Comparison of ENCODE assay signal across 26 cellular contexts in the genomic region with DNA sequence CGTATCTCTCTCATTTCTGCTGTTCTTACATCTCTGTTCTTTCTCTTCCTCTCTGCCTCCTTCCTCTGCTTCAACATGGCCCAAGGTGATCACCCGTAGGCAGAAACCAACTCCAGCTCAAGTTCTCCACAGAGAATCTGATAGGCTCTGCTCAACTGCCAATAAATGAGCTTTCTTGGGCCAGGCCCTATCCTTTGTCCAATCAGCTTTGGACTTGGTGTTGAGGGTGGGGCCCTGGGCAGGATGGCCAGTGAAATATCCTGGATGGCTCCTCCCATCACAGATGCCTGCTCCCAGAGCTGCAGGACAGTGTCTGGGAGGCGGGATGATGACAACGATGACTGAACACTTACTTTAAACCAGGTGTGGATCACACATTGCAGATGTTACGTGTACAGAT. TPM values are rescaled to one million over a fixed set of nuclear protein-coding genes. Genes with fewer than 3 reads are reported as not detected.
A peak's percentile ranks its signal among the peaks of the same experiment; 100 is the strongest.
DNase-seq lines count a peak whose midpoint lies in the region; ATAC-seq, FAIRE-seq and TF ChIP-seq lines count a peak whose summit lies in the region.
"Had no signal": no experiment of that assay in that cellular context is flagged by ENCODE, and none has a peak within 500 bp of the region (broad histone marks: within the 10 kb centered on the region; RNA-seq: fewer than 3 reads in every experiment).

No MANE protein-coding gene starts in this region.

- H2AFZ ChIP-seq in HepG2 (ENCODE audit: low read length), result no peak overlapping the region

- no peaks in the 10 kb centered on the region for H3K27me3 Mint-ChIP-seq in activated T-helper 17 cell treated with anti-CD3 and anti-CD28 coated beads, Interleukin-2, amount 50 U/mL, for 72 hours
- peaks cover 0 to 2% of the 10 kb centered on the region in 2 donors for H3K27me3 Mint-ChIP-seq in CD4-positive, alpha-beta memory T cell

- no peak for TF ChIP-seq RAD21 in HepG2 (CRISPR knock-in tag; IDR thresholded peaks at IDR 0.05)

- no peak for DNase-seq in HepG2 (ENCODE audit: low spot score)
- no peak for DNase-seq in right lobe of liver
- DNase-seq in LNCaP clone FGC (ENCODE audit: low read depth), result peak; percentile 10
- no peak for DNase-seq in CD4-positive, alpha-beta memory T cell
- DNase-seq in activated CD4-positive, alpha-beta T cell treated with anti-CD3 and anti-CD28 coated beads for 48 hours, result no peak
- DNase-seq in activated T-cell treated with anti-CD3 and anti-CD28 coated beads for 4 hours, result no peak
- DNase-seq: activated CD8-positive, alpha-beta memory T cell treated with anti-CD3 and anti-CD28 coated beads, Interleukin-2, amount 50 U/mL, for 4 hours; aorta; dermis blood vessel endothelial cell; kidney glomerular epithelial cell; NCI-H1105; NCI-H510A treated with DMSO at 0.1 percent for 48 hours; pancreas; spleen; stimulated activated CD4-positive, alpha-beta T cell treated with anti-CD3 and anti-CD28 coated beads, Interleukin-2, amount 100 ng/mL, for 48 hours had no signal

- no peak overlapping the region for H3K27ac ChIP-seq in HepG2 (ENCODE audit: extremely low read length, insufficient read depth, low read length)
- no peak overlapping the region for H3K27ac ChIP-seq in right lobe of liver
- H3K27ac ChIP-seq in CD4-positive, alpha-beta memory T cell (ENCODE audit: low read depth, low read length), result no peak overlapping the region
- H3K27ac ChIP-seq: pancreas, right atrium auricular region, SK-N-MC, spleen, suprapubic skin had no signal

- peaks cover 72% of the 10 kb centered on the region for H3K4me1 ChIP-seq in HepG2 (ENCODE audit: insufficient read depth, low read length)
- H3K4me1 ChIP-seq in right lobe of liver, result no peaks in the 10 kb centered on the region
- no peaks in the 10 kb centered on the region for H3K4me1 ChIP-seq in CD4-positive, alpha-beta memory T cell (ENCODE audit: insufficient read depth, low read length)
- H3K4me1 ChIP-seq: pancreas, right atrium auricular region, spleen, suprapubic skin had no signal

- TF ChIP-seq POLR2A in HepG2 (IDR thresholded peaks at IDR 0.05; ENCODE audit: insufficient read depth in 1 of 2, low read depth in 2 of 2, low read length in 2 of 2) (no peak), right lobe of liver (IDR thresholded peaks at IDR 0.05) (no peak)

- H3K36me3 ChIP-seq in HepG2 (replicated peaks in 1 of 2; ENCODE audit: control insufficient read depth in 1 of 2, insufficient read depth in 2 of 2, low read length in 2 of 2) (no peaks in the 10 kb centered on the region), right lobe of liver (no peaks in the 10 kb centered on the region)
- no peaks in the 10 kb centered on the region for H3K36me3 ChIP-seq in CD4-positive, alpha-beta memory T cell (ENCODE audit: insufficient read depth, low read length)
- H3K36me3 ChIP-seq: pancreas, right atrium auricular region, spleen, suprapubic skin had no signal

- H4K20me1 ChIP-seq in HepG2 (ENCODE audit: insufficient read depth, low read length), result no peaks in the 10 kb centered on the region

- H3K4me3 Mint-ChIP-seq in activated T-helper 17 cell treated with anti-CD3 and anti-CD28 coated beads, Interleukin-2, amount 50 U/mL, for 72 hours, result no peak overlapping the region
- no peak overlapping the region for H3K4me3 Mint-ChIP-seq in CD4-positive, alpha-beta memory T cell
- H3K4me3 Mint-ChIP-seq: CD14-positive monocyte; stimulated activated effector memory CD8-positive, alpha-beta T cell treated with anti-CD3 and anti-CD28 coated beads, Interleukin-12 subunit alpha, Interleukin-12 subunit beta, amount 100 ng/mL, for 72 hours; T-helper 2 cell treated with Interferon-gamma antibody and Interleukin-4, amounts not matched to agents 5 μg/mL and 100 μg/mL, for 36 hours had no signal

- POLR2A ChIA-PET in HepG2 (lab: Yijun Ruan, JAX), result interaction anchor here (1.3 kb wide), 1 partner anchor 120 kb away, joined by 3 read pairs; no protein-coding TSS in a partner anchor
- POLR2A ChIA-PET in CD4-positive, alpha-beta memory T cell (lab: Charles Lee; ENCODE audit: partially characterized antibody), result no interaction called here

- ATAC-seq in HepG2, result no peak
- no peak for ATAC-seq in right lobe of liver
- ATAC-seq in activated T-helper 17 cell treated with anti-CD3 and anti-CD28 coated beads, Interleukin-2, amount 50 U/mL, for 72 hours (replicated peaks), result peak; percentile 18
- ATAC-seq in HG03095 (IDR thresholded peaks at IDR 0.05; ENCODE audit: unreplicated experiment), result no peak
- ATAC-seq: activated naive CD4-positive, alpha-beta T cell treated with anti-CD3 and anti-CD28 coated beads, Interleukin-2, amount 50 U/mL, for 72 hours; pancreas; stimulated activated effector memory CD8-positive, alpha-beta T cell treated with anti-CD3 and anti-CD28 coated beads, Interleukin-12 subunit alpha, Interleukin-12 subunit beta, amount 100 ng/mL, for 72 hours had no signal

- no peaks in the 10 kb centered on the region for H3K9me3 Mint-ChIP-seq in activated T-helper 17 cell treated with anti-CD3 and anti-CD28 coated beads, Interleukin-2, amount 50 U/mL, for 72 hours
- H3K9me3 Mint-ChIP-seq in CD4-positive, alpha-beta memory T cell, result no peaks in the 10 kb centered on the region
- H3K9me3 Mint-ChIP-seq: activated naive CD4-positive, alpha-beta T cell treated with anti-CD3 and anti-CD28 coated beads, Interleukin-2, amount 50 U/mL, for 72 hours; activated T-helper 2 cell treated with anti-CD3 and anti-CD28 coated beads, Interferon-gamma antibody, Interleukin-2, Interleukin-4, amounts not matched to agents 10 μg/mL and 5 μg/mL and 100 μg/mL, durations not matched to agents 14 hours and 24 hours and 36 hours; CD14-positive monocyte; stimulated activated effector memory CD8-positive, alpha-beta T cell treated with anti-CD3 and anti-CD28 coated beads, Interleukin-12 subunit alpha, Interleukin-12 subunit beta, amount 100 ng/mL, for 72 hours; T-helper 2 cell treated with Interferon-gamma antibody and Interleukin-4, amounts not matched to agents 5 μg/mL and 100 μg/mL, for 36 hours had no signal

- intact Hi-C loops in HepG2 (cut with micrococcal nuclease; ENCODE audit: unreplicated experiment), result no loop called here
- intact Hi-C loops in right lobe of liver (cut with DNase I), result no loop called here
- intact Hi-C loops in CD4-positive, alpha-beta memory T cell (cut with micrococcal nuclease), result no loop called here

- TF ChIP-seq CTCF in HepG2 (CRISPR knock-in tag; IDR thresholded peaks at IDR 0.05) (no peak), right lobe of liver (IDR thresholded peaks at IDR 0.05) (no peak), LNCaP clone FGC (IDR thresholded peaks at IDR 0.05; ENCODE audit: control insufficient read depth, extremely low read depth, insufficient read depth) (no peak)

- H3K79me2 ChIP-seq in HepG2 (ENCODE audit: insufficient read depth, low read length), result no peaks in the 10 kb centered on the region

- TF ChIP-seq EP300 in HepG2 (IDR thresholded peaks at IDR 0.05; ENCODE audit: low read depth in 2 of 2, low read length in 2 of 2) (no peak), HepG2 (CRISPR knock-in tag; IDR thresholded peaks at IDR 0.05; ENCODE audit: borderline replicate concordance) (no peak)

- no peak overlapping the region for H3K4me3 ChIP-seq in HepG2 (replicated peaks in 1 of 3; ENCODE audit: insufficient read depth in 1 of 3, low read depth in 2 of 3, low read length in 3 of 3)
- H3K4me3 ChIP-seq in right lobe of liver, result no peak overlapping the region
- no peak overlapping the region for H3K4me3 ChIP-seq in LNCaP clone FGC (ENCODE audit: low read depth, low read length)
- no peak overlapping the region for H3K4me3 ChIP-seq in CD4-positive, alpha-beta memory T cell (ENCODE audit: low read length in 2 of 2)
- H3K4me3 ChIP-seq: lung, pancreas, right atrium auricular region, SK-N-MC, spleen, suprapubic skin had no signal

- no peaks in the 10 kb centered on the region for H3K36me3 Mint-ChIP-seq in activated T-helper 17 cell treated with anti-CD3 and anti-CD28 coated beads, Interleukin-2, amount 50 U/mL, for 72 hours (ENCODE audit: low read depth)
- no peaks in the 10 kb centered on the region for H3K36me3 Mint-ChIP-seq in CD4-positive, alpha-beta memory T cell
- H3K36me3 Mint-ChIP-seq: activated naive CD4-positive, alpha-beta T cell treated with anti-CD3 and anti-CD28 coated beads, Interleukin-2, amount 50 U/mL, for 72 hours; CD14-positive monocyte; stimulated activated effector memory CD8-positive, alpha-beta T cell treated with anti-CD3 and anti-CD28 coated beads, Interleukin-12 subunit alpha, Interleukin-12 subunit beta, amount 100 ng/mL, for 72 hours had no signal

- no peak overlapping the region for H3K9ac ChIP-seq in HepG2 (ENCODE audit: insufficient read depth, low read depth, low read length)

- no peak for FAIRE-seq in HepG2 (lab: Jason Lieb, UNC)
- FAIRE-seq: pancreas had no signal

- CTCF ChIA-PET in HepG2 (lab: Yijun Ruan, JAX; ENCODE audit: low intra/inter-chr PET ratio, low total read pairs), result no interaction called here
- CTCF ChIA-PET in CD4-positive, alpha-beta memory T cell (lab: Charles Lee; ENCODE audit: partially characterized antibody), result no interaction called here

- 74% methylated on average over 5 of the region's 5 CpGs for WGBS in HepG2 (ENCODE audit: low lambda C conversion rate)
- 61% methylated on average over 3 of the region's 5 CpGs for WGBS in right lobe of liver (ENCODE audit: insufficient coverage, low coverage, low lambda C conversion rate, missing lambda C conversion rate)

- no peaks in the 10 kb centered on the region for H3K4me1 Mint-ChIP-seq in activated T-helper 17 cell treated with anti-CD3 and anti-CD28 coated beads, Interleukin-2, amount 50 U/mL, for 72 hours
- no peaks in the 10 kb centered on the region for H3K4me1 Mint-ChIP-seq in CD4-positive, alpha-beta memory T cell
- H3K4me1 Mint-ChIP-seq: CD14-positive monocyte; stimulated activated effector memory CD8-positive, alpha-beta T cell treated with anti-CD3 and anti-CD28 coated beads, Interleukin-12 subunit alpha, Interleukin-12 subunit beta, amount 100 ng/mL, for 72 hours had no signal

- no peak overlapping the region for H3K27ac Mint-ChIP-seq in activated T-helper 17 cell treated with anti-CD3 and anti-CD28 coated beads, Interleukin-2, amount 50 U/mL, for 72 hours
- H3K27ac Mint-ChIP-seq in CD4-positive, alpha-beta memory T cell, result no peak overlapping the region
- H3K27ac Mint-ChIP-seq: activated naive CD4-positive, alpha-beta T cell treated with anti-CD3 and anti-CD28 coated beads, Interleukin-2, amount 50 U/mL, for 72 hours; activated T-helper 2 cell treated with anti-CD3 and anti-CD28 coated beads, Interferon-gamma antibody, Interleukin-2, Interleukin-4, amounts not matched to agents 10 μg/mL and 5 μg/mL and 100 μg/mL, durations not matched to agents 14 hours and 24 hours and 36 hours; CD14-positive monocyte; stimulated activated effector memory CD8-positive, alpha-beta T cell treated with anti-CD3 and anti-CD28 coated beads, Interleukin-12 subunit alpha, Interleukin-12 subunit beta, amount 100 ng/mL, for 72 hours; T-helper 2 cell treated with Interferon-gamma antibody and Interleukin-4, amounts not matched to agents 5 μg/mL and 100 μg/mL, for 36 hours had no signal

- no peaks in the 10 kb centered on the region for H3K9me3 ChIP-seq in HepG2 (ENCODE audit: low read length)
- H3K9me3 ChIP-seq in right lobe of liver, result no peaks in the 10 kb centered on the region
- no peaks in the 10 kb centered on the region for H3K9me3 ChIP-seq in CD4-positive, alpha-beta memory T cell (ENCODE audit: control insufficient read depth in 1 of 2, low read length in 2 of 2)
- H3K9me3 ChIP-seq: pancreas, right atrium auricular region, spleen, suprapubic skin had no signal

- H3K27me3 ChIP-seq in HepG2 (ENCODE audit: control insufficient read depth in 1 of 2, insufficient read depth in 2 of 2, low read length in 2 of 2), result peaks cover 2 to 4% of the 10 kb centered on the region in 2 experiments; a peak in 2 of 5 replicates
- H3K27me3 ChIP-seq in right lobe of liver, result no peaks in the 10 kb centered on the region
- no peaks in the 10 kb centered on the region for H3K27me3 ChIP-seq in CD4-positive, alpha-beta memory T cell (ENCODE audit: insufficient read depth, low read length)
- H3K27me3 ChIP-seq: pancreas, right atrium auricular region, suprapubic skin had no signal

- BruUV-seq in HepG2 (replicated peaks; lab: Mats Ljungman, UMichigan), result no TSS peak

- H3K4me2 ChIP-seq in HepG2 (ENCODE audit: low read depth, low read length), result no peak overlapping the region

- in situ Hi-C loops in HepG2 (cut with HindIII; ENCODE audit: extremely low pct_ligation_motif_present, low pct_unique_long_range_greater_than_20kb), result no loop called here

RNA-seq across cellular contexts. Expression of a gene that starts 17.4 kb away (rescaled TPM):
- total RNA-seq in HepG2 (2016; rRNA removed; fragmentation: Illumina TruSeq; extraction: Trizol) (149 and 169 TPM in 2 replicates), right lobe of liver (10 to 100 TPM; 16.9 to 24.1 (median 20.2) TPM)
- total RNA-seq in HepG2 (2016; cell fraction: cytosol; rRNA removed; fragmentation: Illumina TruSeq; extraction: Trizol; ENCODE audit: low read depth), result 102 and 109 TPM in 2 replicates
- total RNA-seq in HepG2 (2016; cell fraction: insoluble cytoplasmic fraction; rRNA removed; fragmentation: Illumina TruSeq; extraction: Trizol), result 149 and 160 TPM in 2 replicates
- total RNA-seq in HepG2 (2016; cell fraction: membrane; rRNA removed; fragmentation: Illumina TruSeq; extraction: Trizol), result 211 and 234 TPM in 2 replicates
- total RNA-seq in HepG2 (2016; cell fraction: nucleus; rRNA removed; fragmentation: Illumina TruSeq; extraction: Trizol), result 80.9 and 96.6 TPM in 2 replicates
- polyA plus RNA-seq in HepG2 (2011; rRNA removed), result 68.3 and 82.3 TPM in 2 replicates
- polyA plus RNA-seq in HepG2 (2011; cell fraction: cytosol; rRNA removed), result 30.2 and 39.5 TPM in 2 replicates
- 39.2 and 41.3 TPM in 2 replicates for polyA plus RNA-seq in HepG2 (2011; cell fraction: nucleus; rRNA removed)
- 76.6 and 93.4 TPM in 2 replicates for polyA plus RNA-seq in HepG2 (2012)
- polyA plus RNA-seq in HepG2 (2016; cell fraction: cytosol; fragmentation: Illumina TruSeq; extraction: Trizol; ENCODE audit: low read depth), result 116 and 129 TPM in 2 replicates
- polyA plus RNA-seq in HepG2 (2016; cell fraction: insoluble cytoplasmic fraction; fragmentation: Illumina TruSeq; extraction: Trizol; ENCODE audit: low read depth), result 172 and 183 TPM in 2 replicates
- 185 and 200 TPM in 2 replicates for polyA plus RNA-seq in HepG2 (2016; cell fraction: membrane; fragmentation: Illumina TruSeq; extraction: Trizol; ENCODE audit: low read depth)
- polyA plus RNA-seq in HepG2 (2016; cell fraction: nucleus; fragmentation: Illumina TruSeq; extraction: Trizol; ENCODE audit: insufficient read depth, low read depth), result 132 and 135 TPM in 2 replicates
- 44.7 and 45.9 TPM in 2 replicates for polyA minus RNA-seq in HepG2 (2011; rRNA and poly(A)+ RNA removed; ENCODE audit: low replicate concordance)
- polyA minus RNA-seq in HepG2 (2011; cell fraction: cytosol; rRNA and poly(A)+ RNA removed), result 31.4 and 39.7 TPM in 2 replicates
- polyA minus RNA-seq in HepG2 (2011; cell fraction: nucleus; rRNA and poly(A)+ RNA removed), result 67.1 and 72.9 TPM in 2 replicates
- total RNA-seq in activated T-helper 17 cell treated with anti-CD3 and anti-CD28 coated beads, Interleukin-2, amount 50 U/mL, for 72 hours, result 10 to 100 TPM; 53.5 to 63.9 TPM
- 10 to 100 TPM; 86.6 to 97.7 TPM for total RNA-seq in CD4-positive, alpha-beta memory T cell
- 10 to 100 TPM; 18.1 to 67.3 TPM for polyA plus RNA-seq in CD4-positive, alpha-beta memory T cell
